Comparison of ENCODE assay signal across 18 cellular contexts in genomic region chr11:132852361-132852760, GRCh38.
DNase-seq lines count a peak whose midpoint lies in the region; ATAC-seq and TF ChIP-seq lines count a peak whose summit lies in the region.
"Had no signal": no experiment of that assay in that cellular context is flagged by ENCODE, and none has a peak within 500 bp of the region (broad histone marks: within the 10 kb centered on the region; RNA-seq: fewer than 3 reads in every experiment).

No MANE protein-coding gene starts in this region.

- H2AFZ ChIP-seq in GM23248: no peak overlapping the region

- in situ Hi-C loops in GM23248 (cut with MboI): no loop called here

- H3F3A ChIP-seq in GM23248 (ENCODE audit: insufficient read depth): peaks cover 4% of the 10 kb centered on the region; the same call in 1 of the 2 replicates

- no peaks in the 10 kb centered on the region for H3K36me3 ChIP-seq in GM23248 (ENCODE audit: low read depth)

- H3K9ac ChIP-seq in GM23248: no peak overlapping the region

- H3K79me2 ChIP-seq in GM23248 (ENCODE audit: insufficient read depth): no peaks in the 10 kb centered on the region

- H4K20me1 ChIP-seq in GM23248 (ENCODE audit: insufficient read depth): no peaks in the 10 kb centered on the region

- no peaks in the 10 kb centered on the region for H3K27me3 ChIP-seq in GM23248 (replicated peaks; ENCODE audit: insufficient read depth)

- H3K27ac ChIP-seq in GM23248: no peak overlapping the region
- H3K27ac ChIP-seq: A549, C4-2B had no signal

- peaks cover 8% of the 10 kb centered on the region; the same call in 1 of the 2 replicates for H3K4me1 ChIP-seq in GM23248 (ENCODE audit: insufficient read depth)
- H3K4me1 ChIP-seq: A549, Caco-2 had no signal

- no peak for ATAC-seq in HG03045 (IDR thresholded peaks at IDR 0.05; ENCODE audit: unreplicated experiment)
- ATAC-seq: A549; CD8-positive, alpha-beta T cell; HCT116 had no signal

- no peak overlapping the region for H3K4me3 ChIP-seq in GM23248
- H3K4me3 ChIP-seq in epithelial cell of esophagus (ENCODE audit: low read length): no peak overlapping the region
- H3K4me3 ChIP-seq: A549 had no signal

- TF ChIP-seq CTCF in epithelial cell of esophagus (IDR thresholded peaks at IDR 0.05; ENCODE audit: insufficient read depth, low read depth, low read length, missing control alignments): no peak

- DNase-seq in Ammon's horn (ENCODE audit: low spot score): peak; percentile 37
- peak; percentile 2 for DNase-seq in GM23248
- peak; percentile 28 for DNase-seq in epithelial cell of esophagus (ENCODE audit: low read depth)
- no peak for DNase-seq in NCI-H1694 treated with DMSO at 0.1 percent for 48 hours (lab: John Stamatoyannopoulos, UW)
- DNase-seq in activated CD4-positive, alpha-beta T cell treated with anti-CD3 and anti-CD28 coated beads for 48 hours: no peak
- DNase-seq: 8988T; ACHN; AML-193; Caco-2; CD4-positive, CD25-positive, alpha-beta regulatory T cell; CD8-positive, alpha-beta T cell; DMS153; DND-41; H9 had no signal

- H3K4me2 ChIP-seq in GM23248 (ENCODE audit: unreplicated experiment): no peak overlapping the region
- H3K4me2 ChIP-seq: A549 had no signal

- WGBS in GM23248 (ENCODE audit: low coverage in 1 of 2, low lambda C conversion rate in 2 of 2, missing lambda C conversion rate in 2 of 2), 2 experiments: 86 to 88% methylated on average over 7 of the region's 7 CpGs

- H3K9me2 ChIP-seq in GM23248 (ENCODE audit: insufficient read depth): no peaks in the 10 kb centered on the region

- H3K9me3 ChIP-seq in GM23248 (ENCODE audit: low read depth): no peaks in the 10 kb centered on the region
- H3K9me3 ChIP-seq: A549, Caco-2 had no signal

Comparison
In these comparisons a context has a peak if more than half of its experiments do, and no peak if none do; other contexts are left out.
1. DNase-seq: peak in Ammon's horn (single experiment), GM23248 (single experiment) and epithelial cell of esophagus (single experiment); none in NCI-H1694 treated with DMSO at 0.1 percent for 48 hours (single experiment) and activated CD4-positive, alpha-beta T cell treated with anti-CD3 and anti-CD28 coated beads for 48 hours (single experiment).